In genomic region chr3:121836069-121836468, GRCh38 we compare ENCODE assay signal across 9 cellular contexts. TPM values are rescaled to one million over a fixed set of nuclear protein-coding genes. Genes with fewer than 3 reads are reported as not detected.
DNase-seq lines count a peak whose midpoint lies in the region; ATAC-seq and TF ChIP-seq lines count a peak whose summit lies in the region.
"Had no signal": no experiment of that assay in that cellular context is flagged by ENCODE, and none has a peak within 500 bp of the region (broad histone marks: within the 10 kb centered on the region; RNA-seq: fewer than 3 reads in every experiment).

No MANE protein-coding gene starts in this region.

- TF ChIP-seq CTCF in CD14-positive monocyte (IDR thresholded peaks at IDR 0.05) = no peak
- no peak for TF ChIP-seq CTCF in HFFc6 (IDR thresholded peaks at IDR 0.05)
- TF ChIP-seq CTCF in activated CD8-positive, alpha-beta T cell treated with anti-CD3 and anti-CD28 coated beads for 36 hours (IDR thresholded peaks at IDR 0.05) = no peak

- POLR2A ChIA-PET in activated CD8-positive, alpha-beta T cell treated with anti-CD3 and anti-CD28 coated beads for 36 hours (lab: Charles Lee) = interaction anchor here (0.6 kb wide), 1 partner anchor 15 kb away, joined by 4 read pairs; no protein-coding TSS in a partner anchor
- POLR2A ChIA-PET in naive thymus-derived CD8-positive, alpha-beta T cell (lab: Charles Lee) = interaction anchor here (1.5 kb wide), 1 partner anchor 547 kb away, joined by 8 read pairs; the partner anchor contains the start of genes FAM162A and MIX23

- DNase-seq in CD14-positive monocyte (ENCODE audit: low spot score) (no peak), HFFc6 (no peak), hepatic stellate cell (ENCODE audit: low spot score) (no peak), anterior cingulate cortex (lab: John Stamatoyannopoulos, UW) (no peak), amygdala (lab: John Stamatoyannopoulos, UW) (no peak)
- DNase-seq in activated CD8-positive, alpha-beta T cell treated with anti-CD3 and anti-CD28 coated beads for 36 hours = no peak
- DNase-seq in naive thymus-derived CD8-positive, alpha-beta T cell = no peak
- DNase-seq: NCI-H1436 treated with DMSO at 0.1 percent for 48 hours had no signal

- ATAC-seq in activated CD8-positive, alpha-beta T cell treated with anti-CD3 and anti-CD28 coated beads for 36 hours = no peak
- no peak for ATAC-seq in naive thymus-derived CD8-positive, alpha-beta T cell
- ATAC-seq in HG02642 (IDR thresholded peaks at IDR 0.05; ENCODE audit: poor library complexity, unreplicated experiment) = no peak

- CTCF ChIA-PET in activated CD8-positive, alpha-beta T cell treated with anti-CD3 and anti-CD28 coated beads for 36 hours (lab: Charles Lee) = no interaction called here

- H3K36me3 Mint-ChIP-seq in CD14-positive monocyte (peaks cover 13 to 33% of the 10 kb centered on the region in 2 donors), HFFc6 (ENCODE audit: low read depth) (peaks cover 11% of the 10 kb centered on the region; the same call in 1 of the 2 replicates)
- H3K36me3 Mint-ChIP-seq in activated CD8-positive, alpha-beta T cell treated with anti-CD3 and anti-CD28 coated beads for 36 hours (ENCODE audit: low read depth) = peaks cover 32% of the 10 kb centered on the region
- peaks cover 0 to 22% (median 10%) of the 10 kb centered on the region in 3 donors for H3K36me3 Mint-ChIP-seq in naive thymus-derived CD8-positive, alpha-beta T cell

- intact Hi-C loops in CD14-positive monocyte (cut with micrococcal nuclease) = loop anchor here (5.0 to 10.0 kb wide), 3 partner anchors 84 to 171 kb away; partner anchors contain the start of genes GOLGB1 (in 1 of the 2) and HCLS1 (in 1 of the 2)
- intact Hi-C loops in activated CD8-positive, alpha-beta T cell treated with anti-CD3 and anti-CD28 coated beads for 36 hours (cut with micrococcal nuclease) = loop anchor here (5.0 kb wide), 1 partner anchor 261 kb away; no protein-coding TSS in a partner anchor

- peaks cover 46% of the 10 kb centered on the region for H3K4me1 Mint-ChIP-seq in CD14-positive monocyte
- peaks cover 29% of the 10 kb centered on the region for H3K4me1 Mint-ChIP-seq in HFFc6 (ENCODE audit: low read depth)
- H3K4me1 Mint-ChIP-seq in activated CD8-positive, alpha-beta T cell treated with anti-CD3 and anti-CD28 coated beads for 36 hours (ENCODE audit: low read depth) = peaks cover 40% of the 10 kb centered on the region
- H3K4me1 Mint-ChIP-seq in naive thymus-derived CD8-positive, alpha-beta T cell = peaks cover 20 to 68% (median 45%) of the 10 kb centered on the region in 4 donors

- H3K27me3 Mint-ChIP-seq in CD14-positive monocyte (ENCODE audit: low read depth in 3 of 3) (peaks cover 0 to under 1% (median 0%) of the 10 kb centered on the region in 3 donors), HFFc6 (ENCODE audit: insufficient read depth) (no peaks in the 10 kb centered on the region)
- H3K27me3 Mint-ChIP-seq in activated CD8-positive, alpha-beta T cell treated with anti-CD3 and anti-CD28 coated beads for 36 hours = no peaks in the 10 kb centered on the region
- H3K27me3 Mint-ChIP-seq in naive thymus-derived CD8-positive, alpha-beta T cell = no peaks in the 10 kb centered on the region

- H3K4me3 Mint-ChIP-seq in CD14-positive monocyte = peak overlapping the region; percentile 96 to 97
- peak overlapping the region; percentile 97; the same call in 1 of the 2 replicates for H3K4me3 Mint-ChIP-seq in HFFc6
- H3K4me3 Mint-ChIP-seq in activated CD8-positive, alpha-beta T cell treated with anti-CD3 and anti-CD28 coated beads for 36 hours = peak overlapping the region; percentile 85
- H3K4me3 Mint-ChIP-seq in naive thymus-derived CD8-positive, alpha-beta T cell = peak overlapping the region; percentile 89 to 98 (median 96)

- peaks cover 0 to 5% (median 2%) of the 10 kb centered on the region in 7 donors for H3K9me3 Mint-ChIP-seq in CD14-positive monocyte
- no peaks in the 10 kb centered on the region for H3K9me3 Mint-ChIP-seq in HFFc6
- no peaks in the 10 kb centered on the region for H3K9me3 Mint-ChIP-seq in activated CD8-positive, alpha-beta T cell treated with anti-CD3 and anti-CD28 coated beads for 36 hours
- H3K9me3 Mint-ChIP-seq in naive thymus-derived CD8-positive, alpha-beta T cell = no peaks in the 10 kb centered on the region

- H3K27ac Mint-ChIP-seq in CD14-positive monocyte (peak overlapping the region; percentile 88 to 97 (median 94)), HFFc6 (no peak overlapping the region)
- peak overlapping the region; percentile 15 for H3K27ac Mint-ChIP-seq in activated CD8-positive, alpha-beta T cell treated with anti-CD3 and anti-CD28 coated beads for 36 hours
- peak overlapping the region in 8 of 10 donors; percentile 32 to 97 (median 91) for H3K27ac Mint-ChIP-seq in naive thymus-derived CD8-positive, alpha-beta T cell

RNA-seq across cellular contexts. Expression of gene EAF2, which starts 1.1 kb away (rescaled TPM):
- polyA plus RNA-seq in CD14-positive monocyte = 10 to 100 TPM; 75.7 to 91.6 TPM
- 1 to 10 TPM; 1.4 to 1.8 (median 1.7) TPM for total RNA-seq in HFFc6 (2021; fragmentation: NEBNext Ultra II Directional; extraction: Animal tissue kit (Norgen Biotek cat#: 25700))
- 10 to 100 TPM; 13.4 to 14.4 TPM for total RNA-seq in activated CD8-positive, alpha-beta T cell treated with anti-CD3 and anti-CD28 coated beads for 36 hours
- total RNA-seq in naive thymus-derived CD8-positive, alpha-beta T cell = 1 to 10 TPM; 9.6 to 9.7 TPM
- polyA plus RNA-seq in naive thymus-derived CD8-positive, alpha-beta T cell = 10 to 100 TPM; 12.5 to 21.4 (median 12.8) TPM

RNA-seq across cellular contexts. Expression of gene IQCB1, which starts 1.2 kb away (rescaled TPM):
- polyA plus RNA-seq in CD14-positive monocyte = 1 to 10 TPM; 6.0 to 7.5 TPM
- 10 to 100 TPM in 4 of 6 experiments, 1 to 10 TPM in 2; 8.4 to 11.9 (median 10.1) TPM for total RNA-seq in HFFc6 (2021; fragmentation: NEBNext Ultra II Directional; extraction: Animal tissue kit (Norgen Biotek cat#: 25700))
- total RNA-seq in activated CD8-positive, alpha-beta T cell treated with anti-CD3 and anti-CD28 coated beads for 36 hours = 10 to 100 TPM; 45.4 to 51.6 TPM
- total RNA-seq in naive thymus-derived CD8-positive, alpha-beta T cell = 10 to 100 TPM; 32.1 to 34.8 TPM
- 10 to 100 TPM; 16.5 to 18.0 (median 17.3) TPM for polyA plus RNA-seq in naive thymus-derived CD8-positive, alpha-beta T cell

RNA-seq across cellular contexts. Expression of gene SLC15A2, which starts 58.1 kb away (rescaled TPM):
- under 1 TPM; 0.37 to 0.62 TPM for polyA plus RNA-seq in CD14-positive monocyte
- under 1 TPM in 5 of 6 experiments, not detected in 1; 0.09 to 0.35 (median 0.14) TPM for total RNA-seq in HFFc6 (2021; fragmentation: NEBNext Ultra II Directional; extraction: Animal tissue kit (Norgen Biotek cat#: 25700))
- total RNA-seq in activated CD8-positive, alpha-beta T cell treated with anti-CD3 and anti-CD28 coated beads for 36 hours = 1 to 10 TPM; 1.7 TPM
- 1 to 10 TPM; 2.7 to 3.4 TPM for total RNA-seq in naive thymus-derived CD8-positive, alpha-beta T cell
- under 1 TPM in 2 of 3 donors, not detected in 1; 0.51 to 0.98 TPM for polyA plus RNA-seq in naive thymus-derived CD8-positive, alpha-beta T cell
